In genomic region chr15:73021139-73021621, GRCh38 we compare ENCODE assay signal across 1 cellular context.
A peak's percentile ranks its signal among the peaks of the same experiment; 100 is the strongest.
TF ChIP-seq lines count a peak whose summit lies in the region.

No MANE protein-coding gene starts in this region.

TF ChIP-seq in neural cell, 6 proteins besides CTCF, POLR2A, EP300 and RAD21:
- TF ChIP-seq TAF1 (IDR thresholded peaks at IDR 0.05; ENCODE audit: low read depth) (no peak), MXI1 (conservative IDR thresholded peaks at IDR 0.05; ENCODE audit: poor library complexity, severe bottlenecking) (no peak), EZH2 (IDR thresholded peaks at IDR 0.05; ENCODE audit: borderline replicate concordance, insufficient read depth, low read length, poor library complexity, severe bottlenecking) (no peak), SMC3 (conservative IDR thresholded peaks at IDR 0.05; ENCODE audit: poor library complexity) (no peak), POLR2AphosphoS5 (IDR thresholded peaks at IDR 0.05) (peak; percentile 57)
- TF ChIP-seq, protein P1, sequence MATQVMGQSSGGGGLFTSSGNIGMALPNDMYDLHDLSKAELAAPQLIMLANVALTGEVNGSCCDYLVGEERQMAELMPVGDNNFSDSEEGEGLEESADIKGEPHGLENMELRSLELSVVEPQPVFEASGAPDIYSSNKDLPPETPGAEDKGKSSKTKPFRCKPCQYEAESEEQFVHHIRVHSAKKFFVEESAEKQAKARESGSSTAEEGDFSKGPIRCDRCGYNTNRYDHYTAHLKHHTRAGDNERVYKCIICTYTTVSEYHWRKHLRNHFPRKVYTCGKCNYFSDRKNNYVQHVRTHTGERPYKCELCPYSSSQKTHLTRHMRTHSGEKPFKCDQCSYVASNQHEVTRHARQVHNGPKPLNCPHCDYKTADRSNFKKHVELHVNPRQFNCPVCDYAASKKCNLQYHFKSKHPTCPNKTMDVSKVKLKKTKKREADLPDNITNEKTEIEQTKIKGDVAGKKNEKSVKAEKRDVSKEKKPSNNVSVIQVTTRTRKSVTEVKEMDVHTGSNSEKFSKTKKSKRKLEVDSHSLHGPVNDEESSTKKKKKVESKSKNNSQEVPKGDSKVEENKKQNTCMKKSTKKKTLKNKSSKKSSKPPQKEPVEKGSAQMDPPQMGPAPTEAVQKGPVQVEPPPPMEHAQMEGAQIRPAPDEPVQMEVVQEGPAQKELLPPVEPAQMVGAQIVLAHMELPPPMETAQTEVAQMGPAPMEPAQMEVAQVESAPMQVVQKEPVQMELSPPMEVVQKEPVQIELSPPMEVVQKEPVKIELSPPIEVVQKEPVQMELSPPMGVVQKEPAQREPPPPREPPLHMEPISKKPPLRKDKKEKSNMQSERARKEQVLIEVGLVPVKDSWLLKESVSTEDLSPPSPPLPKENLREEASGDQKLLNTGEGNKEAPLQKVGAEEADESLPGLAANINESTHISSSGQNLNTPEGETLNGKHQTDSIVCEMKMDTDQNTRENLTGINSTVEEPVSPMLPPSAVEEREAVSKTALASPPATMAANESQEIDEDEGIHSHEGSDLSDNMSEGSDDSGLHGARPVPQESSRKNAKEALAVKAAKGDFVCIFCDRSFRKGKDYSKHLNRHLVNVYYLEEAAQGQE (IDR thresholded peaks at IDR 0.05; ENCODE audit: borderline replicate concordance), result peak; percentile 95
